13 cellular contexts compared by ENCODE assay signal in the genomic region with DNA sequence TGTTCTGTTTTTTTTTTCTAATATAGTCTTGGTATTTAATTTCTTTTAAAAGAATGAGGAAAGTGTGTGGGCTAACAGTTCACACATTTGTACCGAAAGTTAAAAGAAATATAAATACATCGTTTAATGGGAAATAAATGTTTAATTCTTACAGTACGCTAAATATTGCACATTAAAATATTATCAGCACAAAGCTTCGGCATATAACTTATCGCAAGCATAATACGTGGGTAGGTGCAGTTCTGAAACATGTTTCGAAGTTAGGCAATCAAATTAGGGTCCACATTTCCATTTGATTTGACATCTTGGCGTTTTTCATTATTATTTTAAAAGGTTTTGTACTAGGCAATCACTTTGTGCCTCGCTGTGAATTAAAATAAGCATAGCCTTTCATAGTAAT. TPM values are rescaled to one million over a fixed set of nuclear protein-coding genes. Genes with fewer than 3 reads are reported as not detected.
DNase-seq lines count a peak whose midpoint lies in the region; ATAC-seq, FAIRE-seq and TF ChIP-seq lines count a peak whose summit lies in the region.
"Had no signal": no experiment of that assay in that cellular context is flagged by ENCODE, and none has a peak within 500 bp of the region (broad histone marks: within the 10 kb centered on the region; RNA-seq: fewer than 3 reads in every experiment).

No MANE protein-coding gene starts in this region.

- no peak for TF ChIP-seq EP300 in sigmoid colon (IDR thresholded peaks at IDR 0.05)

- CTCF ChIA-PET in Caco-2 (lab: Charles Lee), result no interaction called here

- no peaks in the 10 kb centered on the region for H3K27me3 ChIP-seq in Caco-2 (replicated peaks; ENCODE audit: control insufficient read depth, insufficient read depth, low read length)
- H3K27me3 ChIP-seq in Peyer's patch, result no peaks in the 10 kb centered on the region
- no peaks in the 10 kb centered on the region for H3K27me3 ChIP-seq in sigmoid colon
- no peaks in the 10 kb centered on the region for H3K27me3 ChIP-seq in pancreas

- H3K27ac Mint-ChIP-seq in Caco-2 (ENCODE audit: unreplicated experiment), result peak overlapping the region; percentile 12

- TF ChIP-seq CTCF in Caco-2 (IDR thresholded peaks at IDR 0.05; ENCODE audit: insufficient read depth in 1 of 2, low read depth in 1 of 2, low read length in 1 of 2, severe bottlenecking in 1 of 2, unreplicated experiment in 1 of 2) (no peak), Peyer's patch (IDR thresholded peaks at IDR 0.05) (no peak), sigmoid colon (IDR thresholded peaks at IDR 0.05) (no peak), pancreas (IDR thresholded peaks at IDR 0.05) (no peak)

- H3K9me3 ChIP-seq in Caco-2 (no peaks in the 10 kb centered on the region), Peyer's patch (no peaks in the 10 kb centered on the region), sigmoid colon (no peaks in the 10 kb centered on the region), pancreas (no peaks in the 10 kb centered on the region)

- ATAC-seq in pancreas (no peak), HG02852 (IDR thresholded peaks at IDR 0.05; ENCODE audit: unreplicated experiment) (no peak)

- intact Hi-C loops in Caco-2 (cut with micrococcal nuclease; ENCODE audit: unreplicated experiment), result no loop called here
- intact Hi-C loops in sigmoid colon (cut with DNase I), result loop anchor here (10.0 kb wide), 1 partner anchor 508 kb away; no protein-coding TSS in a partner anchor
- intact Hi-C loops in pancreas (cut with DNase I), result no loop called here

- POLR2A ChIA-PET in Caco-2 (lab: Charles Lee), result no interaction called here

- no peak for DNase-seq in Caco-2
- DNase-seq in Peyer's patch, result no peak
- DNase-seq in epithelial cell of prostate (ENCODE audit: low read depth, low spot score), result no peak
- no peak for DNase-seq in sigmoid colon
- DNase-seq in SIG-M5 (lab: John Stamatoyannopoulos, UW), result no peak
- DNase-seq in pancreas, result no peak
- no peak for DNase-seq in substantia nigra (lab: John Stamatoyannopoulos, UW)
- DNase-seq: NCI-H226 had no signal

- H3K4me3 ChIP-seq in Caco-2 (ENCODE audit: low read depth, low read length) (no peak overlapping the region), Peyer's patch (no peak overlapping the region), sigmoid colon (no peak overlapping the region), pancreas (no peak overlapping the region)
- H3K4me3 ChIP-seq: skin epidermis had no signal

- H3K27ac ChIP-seq in Peyer's patch, result peak overlapping the region in 3 of 4 donors; percentile 58 to 88 (median 75)
- H3K27ac ChIP-seq in epithelial cell of prostate, result peak overlapping the region; percentile 67
- peak overlapping the region; percentile 85 to 94 (median 89) for H3K27ac ChIP-seq in sigmoid colon
- H3K27ac ChIP-seq in pancreas, result peak overlapping the region in 2 of 4 donors; percentile 59 to 72
- no peak overlapping the region for H3K27ac ChIP-seq in substantia nigra (ENCODE audit: low read depth, low read length, poor library complexity, severe bottlenecking)

- WGBS in sigmoid colon, 2 donors, result 85 to 87% methylated on average over 9 of the region's 9 CpGs
- WGBS in pancreas, 2 donors, result 77 to 86% methylated on average over 9 of the region's 9 CpGs

- H3K9me3 Mint-ChIP-seq in Caco-2 (ENCODE audit: unreplicated experiment), result peaks cover 14% of the 10 kb centered on the region

- H3K27me3 Mint-ChIP-seq in Caco-2 (ENCODE audit: insufficient read depth, unreplicated experiment), result no peaks in the 10 kb centered on the region

- TF ChIP-seq POLR2A in Peyer's patch (IDR thresholded peaks at IDR 0.05) (no peak), sigmoid colon (IDR thresholded peaks at IDR 0.05) (no peak)

- no TSS peak for BruUV-seq in Caco-2 (replicated peaks; lab: Mats Ljungman, UMichigan)

- H3K36me3 ChIP-seq in Caco-2 (ENCODE audit: control insufficient read depth, insufficient read depth, low read length) (no peaks in the 10 kb centered on the region), Peyer's patch (peaks cover 0 to 13% (median 0%) of the 10 kb centered on the region in 3 donors), sigmoid colon (no peaks in the 10 kb centered on the region), pancreas (no peaks in the 10 kb centered on the region)

- H3K4me3 Mint-ChIP-seq in Caco-2 (ENCODE audit: unreplicated experiment), result no peak overlapping the region

- H3K4me1 Mint-ChIP-seq in Caco-2 (ENCODE audit: low read depth, unreplicated experiment), result peaks cover 33% of the 10 kb centered on the region

- peaks cover 31% of the 10 kb centered on the region for H3K36me3 Mint-ChIP-seq in Caco-2 (ENCODE audit: insufficient read depth, unreplicated experiment)

- peaks cover 17% of the 10 kb centered on the region for H3K4me1 ChIP-seq in Caco-2
- peaks cover 0 to 17% (median 0%) of the 10 kb centered on the region in 4 donors for H3K4me1 ChIP-seq in Peyer's patch
- H3K4me1 ChIP-seq in sigmoid colon, result peaks cover 3 to 95% (median 88%) of the 10 kb centered on the region in 4 donors
- H3K4me1 ChIP-seq in pancreas, result peaks cover under 1 to 19% (median 11%) of the 10 kb centered on the region in 3 donors

- no peak for FAIRE-seq in pancreas (lab: Jason Lieb, UNC)
- FAIRE-seq: endometrium, G401.6, RCC 7860 had no signal

RNA-seq across cellular contexts. Expression of a gene that starts 41.3 kb away (rescaled TPM):
- total RNA-seq in Caco-2 (2022), result 42.8 and 46.1 TPM in 2 replicates
- total RNA-seq in Peyer's patch, result 10 to 100 TPM; 41.7 to 66.7 (median 59.4) TPM
- total RNA-seq in sigmoid colon, result 10 to 100 TPM; 26.4 to 56.5 (median 50.5) TPM
- polyA plus RNA-seq in sigmoid colon, result 10 to 100 TPM; 27.0 to 41.5 (median 29.4) TPM
- total RNA-seq in pancreas, result 10 to 100 TPM; 17.3 to 47.8 (median 21.5) TPM
- polyA plus RNA-seq in pancreas, result 10 to 100 TPM; 20.9 to 31.9 TPM
